ENCODE assay signal across 1 cellular context in genomic region chr9:116855881-116856662, GRCh38.
TF ChIP-seq lines count a peak whose summit lies in the region.

No MANE protein-coding gene starts in this region.

TF ChIP-seq in HepG2, 621 proteins besides CTCF, POLR2A, EP300 and RAD21:
- TF ChIP-seq ZFP62 (CRISPR knock-in tag; IDR thresholded peaks at IDR 0.05) = no peak
- no peak for TF ChIP-seq ZSCAN31 (CRISPR knock-in tag; IDR thresholded peaks at IDR 0.05; ENCODE audit: low read depth)
- TF ChIP-seq NFATC3 (CRISPR knock-in tag; IDR thresholded peaks at IDR 0.05) = no peak
- no peak for TF ChIP-seq LBX2 (CRISPR knock-in tag; IDR thresholded peaks at IDR 0.05; ENCODE audit: borderline replicate concordance)
- no peak for TF ChIP-seq ZNF747 (CRISPR knock-in tag; IDR thresholded peaks at IDR 0.05; ENCODE audit: borderline replicate concordance)
- no peak for TF ChIP-seq ZBTB7B (CRISPR knock-in tag; IDR thresholded peaks at IDR 0.05)
- TF ChIP-seq HNRNPK (IDR thresholded peaks at IDR 0.05; ENCODE audit: low read depth, low read length, poor library complexity, severe bottlenecking) = no peak
- no peak for TF ChIP-seq TBP (CRISPR knock-in tag; IDR thresholded peaks at IDR 0.05)
- no peak for TF ChIP-seq SOX6 (IDR thresholded peaks at IDR 0.05)
- no peak for TF ChIP-seq SOX6 (CRISPR knock-in tag; IDR thresholded peaks at IDR 0.05)
- TF ChIP-seq POGZ (CRISPR knock-in tag; IDR thresholded peaks at IDR 0.05) = no peak
- TF ChIP-seq ZBTB4 (CRISPR knock-in tag; IDR thresholded peaks at IDR 0.05; ENCODE audit: borderline replicate concordance) = no peak
- no peak for TF ChIP-seq ZNF414 (CRISPR knock-in tag; IDR thresholded peaks at IDR 0.05)
- no peak for TF ChIP-seq HOMEZ (CRISPR knock-in tag; IDR thresholded peaks at IDR 0.05; ENCODE audit: low read depth)
- no peak for TF ChIP-seq POLR2G (IDR thresholded peaks at IDR 0.05; ENCODE audit: low read depth, low read length)
- TF ChIP-seq PLRG1 (conservative IDR thresholded peaks at IDR 0.05) = no peak
- TF ChIP-seq BCL3 (CRISPR knock-in tag; IDR thresholded peaks at IDR 0.05) = no peak
- no peak for TF ChIP-seq ZNF691 (CRISPR knock-in tag; IDR thresholded peaks at IDR 0.05; ENCODE audit: borderline replicate concordance, low read depth)
